ENCODE assay signal across 30 cellular contexts in genomic region chr16:88543230-88543813, GRCh38.
"Had no signal": no experiment of that assay in that cellular context is flagged by ENCODE, and none has a peak within 500 bp of the region (broad histone marks: within the 10 kb centered on the region; RNA-seq: fewer than 3 reads in every experiment).

No MANE protein-coding gene starts in this region.

- H3K9ac ChIP-seq: SK-N-SH had no signal

- H3K4me1 ChIP-seq: ascending aorta, Peyer's patch, SJSA1 had no signal

- H3K4me1 Mint-ChIP-seq: activated CD4-positive, alpha-beta T cell treated with anti-CD3 and anti-CD28 coated beads for 36 hours; activated naive CD4-positive, alpha-beta T cell treated with anti-CD3 and anti-CD28 coated beads, Interleukin-2, amount 50 U/mL, for 24 hours; activated naive CD8-positive, alpha-beta T cell treated with anti-CD3 and anti-CD28 coated beads, Interleukin-2, amount 10 ng/mL, durations not matched to agents 7 days and 5 days had no signal

- H3K27ac Mint-ChIP-seq: activated CD4-positive, alpha-beta T cell treated with anti-CD3 and anti-CD28 coated beads for 36 hours; activated CD4-positive, alpha-beta T cell treated with anti-CD3 and anti-CD28 coated beads, Interleukin-2, amount 10 ng/mL, durations not matched to agents 7 days and 5 days; activated CD8-positive, alpha-beta T cell treated with anti-CD3 and anti-CD28 coated beads, Interleukin-2, amount 10 ng/mL, durations not matched to agents 7 days and 5 days; activated naive CD4-positive, alpha-beta T cell treated with anti-CD3 and anti-CD28 coated beads, Interleukin-2, amount 50 U/mL, for 24 hours; activated naive CD8-positive, alpha-beta T cell treated with anti-CD3 and anti-CD28 coated beads, Interleukin-2, amount 10 ng/mL, durations not matched to agents 7 days and 5 days; activated T-cell treated with anti-CD3 and anti-CD28 coated beads, Interleukin-2, amount 50 U/mL, for 24 hours; activated T-helper 2 cell treated with anti-CD3 and anti-CD28 coated beads, Interferon-gamma antibody, Interleukin-2, Interleukin-4, amounts not matched to agents 10 μg/mL and 5 μg/mL and 100 μg/mL, durations not matched to agents 14 hours and 24 hours and 36 hours; T-helper 1 cell treated with Interleukin-12 subunit alpha and Interleukin-12 subunit beta and Interleukin-4 antibody, amounts not matched to agents 30 μg/mL and 1 μg/mL, for 36 hours; T-helper 2 cell treated with Interferon-gamma antibody and Interleukin-4, amounts not matched to agents 5 μg/mL and 100 μg/mL, for 36 hours had no signal

- H3K36me3 ChIP-seq: ascending aorta, cardiac muscle cell, Peyer's patch, SJSA1 had no signal

- H3K27me3 Mint-ChIP-seq: central memory CD8-positive, alpha-beta T cell had no signal

- H3K4me3 ChIP-seq: ascending aorta, cardiac muscle cell, Peyer's patch, SJSA1 had no signal

- H3K4me2 ChIP-seq: SK-N-SH had no signal

- FAIRE-seq: TTC549 had no signal

- H3K27me3 ChIP-seq: ascending aorta had no signal

- DNase-seq: activated CD4-positive, alpha-beta T cell treated with anti-CD3 and anti-CD28 coated beads for 36 hours; activated CD4-positive, alpha-beta T cell treated with anti-CD3 and anti-CD28 coated beads, Interleukin-2, amount 10 ng/mL, durations not matched to agents 7 days and 5 days; activated CD4-positive, alpha-beta T cell treated with anti-CD3 and anti-CD28 coated beads, Interleukin-2, amount 50 U/mL, for 48 hours; activated CD8-positive, alpha-beta T cell treated with anti-CD3 and anti-CD28 coated beads, Interleukin-2, amount 10 ng/mL, durations not matched to agents 7 days and 5 days; activated gamma-delta T cell; activated naive CD4-positive, alpha-beta T cell treated with Interleukin-2 at 50 U/mL for 16 hours; activated naive CD8-positive, alpha-beta T cell treated with anti-CD3 and anti-CD28 coated beads, Interleukin-2, amount 10 ng/mL, durations not matched to agents 7 days and 5 days; activated T-cell treated with anti-CD3 and anti-CD28 coated beads, Interleukin-2, amount 50 U/mL, for 24 hours; amygdala; NCI-H1105; NCI-H1417 treated with DMSO at 0.1 percent for 48 hours; NCI-H187 treated with DMSO at 0.1 percent for 48 hours; NCI-H345; NCI-H524 treated with DMSO at 0.1 percent for 48 hours; NK-92 treated with Interleukin-12 subunit alpha and Interleukin-12 subunit beta, amount 100 ng/mL, for 24 hours; PC-3; Peyer's patch; RPMI8226; SHP77 treated with DMSO at 0.1 percent for 48 hours; SK-N-SH had no signal

- H3K4me3 Mint-ChIP-seq: activated CD4-positive, alpha-beta T cell treated with anti-CD3 and anti-CD28 coated beads for 36 hours; activated CD4-positive, alpha-beta T cell treated with anti-CD3 and anti-CD28 coated beads, Interleukin-2, amount 10 ng/mL, durations not matched to agents 7 days and 5 days; activated CD8-positive, alpha-beta T cell treated with anti-CD3 and anti-CD28 coated beads, Interleukin-2, amount 10 ng/mL, durations not matched to agents 7 days and 5 days; activated naive CD4-positive, alpha-beta T cell treated with anti-CD3 and anti-CD28 coated beads, Interleukin-2, amount 50 U/mL, for 24 hours; activated naive CD8-positive, alpha-beta T cell treated with anti-CD3 and anti-CD28 coated beads, Interleukin-2, amount 10 ng/mL, durations not matched to agents 7 days and 5 days; activated T-cell treated with anti-CD3 and anti-CD28 coated beads, Interleukin-2, amount 50 U/mL, for 24 hours; central memory CD8-positive, alpha-beta T cell; T-helper 1 cell treated with Interleukin-12 subunit alpha and Interleukin-12 subunit beta and Interleukin-4 antibody, amounts not matched to agents 30 μg/mL and 1 μg/mL, for 36 hours; T-helper 2 cell treated with Interferon-gamma antibody and Interleukin-4, amounts not matched to agents 5 μg/mL and 100 μg/mL, for 36 hours had no signal

- ATAC-seq: activated CD4-positive, alpha-beta T cell treated with anti-CD3 and anti-CD28 coated beads for 36 hours; activated CD4-positive, CD25-positive, alpha-beta regulatory T cell treated with anti-CD3 and anti-CD28 coated beads, Interleukin-2, amount 50 U/mL, for 24 hours; activated CD8-positive, alpha-beta T cell treated with anti-CD3 and anti-CD28 coated beads, Interleukin-2, amount 10 ng/mL, durations not matched to agents 7 days and 5 days; PC-3 had no signal

- H3K27ac ChIP-seq: ascending aorta, cardiac muscle cell, Peyer's patch, SJSA1 had no signal
